In genomic region chr3:78670087-78670486, GRCh38 we compare ENCODE assay signal across 14 cellular contexts.
"Had no signal": no experiment of that assay in that cellular context is flagged by ENCODE, and none has a peak within 500 bp of the region (broad histone marks: within the 10 kb centered on the region; RNA-seq: fewer than 3 reads in every experiment).

No MANE protein-coding gene starts in this region.

- H3K9me3 ChIP-seq: gastrocnemius medialis, pancreas, upper lobe of right lung had no signal

- H3K36me3 Mint-ChIP-seq: activated CD8-positive, alpha-beta memory T cell treated with anti-CD3 and anti-CD28 coated beads, Interleukin-2, amount 10 ng/mL, durations not matched to agents 7 days and 5 days; activated naive CD4-positive, alpha-beta T cell treated with anti-CD3 and anti-CD28 coated beads, Interleukin-2, amount 50 U/mL, for 72 hours had no signal

- H3K27me3 Mint-ChIP-seq: activated CD8-positive, alpha-beta memory T cell treated with anti-CD3 and anti-CD28 coated beads, Interleukin-2, amount 10 ng/mL, durations not matched to agents 7 days and 5 days; activated T-cell treated with anti-CD3 and anti-CD28 coated beads, Interleukin-2, amount 50 U/mL, for 24 hours had no signal

- ATAC-seq: activated CD8-positive, alpha-beta memory T cell treated with anti-CD3 and anti-CD28 coated beads, Interleukin-2, amount 10 ng/mL, durations not matched to agents 7 days and 5 days; activated naive CD4-positive, alpha-beta T cell treated with anti-CD3 and anti-CD28 coated beads, Interleukin-2, amount 50 U/mL, for 72 hours; gastrocnemius medialis; pancreas; stimulated activated naive CD8-positive, alpha-beta T cell treated with anti-CD3 and anti-CD28 coated beads, Interleukin-15, Interleukin-2, amounts not matched to agents 100 U/mL and 50 U/mL, for 24 hours; upper lobe of right lung had no signal

- H3K27me3 ChIP-seq: gastrocnemius medialis, pancreas, upper lobe of right lung had no signal

- H3K4me3 Mint-ChIP-seq: activated CD8-positive, alpha-beta memory T cell treated with anti-CD3 and anti-CD28 coated beads, Interleukin-2, amount 10 ng/mL, durations not matched to agents 7 days and 5 days; activated T-cell treated with anti-CD3 and anti-CD28 coated beads, Interleukin-2, amount 50 U/mL, for 24 hours had no signal

- H3K27ac Mint-ChIP-seq: activated CD8-positive, alpha-beta memory T cell treated with anti-CD3 and anti-CD28 coated beads, Interleukin-2, amount 10 ng/mL, durations not matched to agents 7 days and 5 days; activated naive CD4-positive, alpha-beta T cell treated with anti-CD3 and anti-CD28 coated beads, Interleukin-2, amount 50 U/mL, for 72 hours; activated T-cell treated with anti-CD3 and anti-CD28 coated beads, Interleukin-2, amount 50 U/mL, for 24 hours had no signal

- H3K27ac ChIP-seq: gastrocnemius medialis, pancreas, upper lobe of right lung had no signal

- H3K4me3 ChIP-seq: gastrocnemius medialis, pancreas, upper lobe of right lung had no signal

- DNase-seq: activated CD4-positive, alpha-beta T cell treated with anti-CD3 and anti-CD28 coated beads, Interleukin-2, amount 50 U/mL, for 48 hours; activated CD4-positive, CD25-positive, alpha-beta regulatory T cell treated with anti-CD3 and anti-CD28 coated beads, Interleukin-2, amount 50 U/mL, for 72 hours; activated CD8-positive, alpha-beta memory T cell treated with anti-CD3 and anti-CD28 coated beads, Interleukin-2, amount 10 ng/mL, durations not matched to agents 7 days and 5 days; activated effector memory CD4-positive, alpha-beta T cell treated with Interleukin-2 at 50 U/mL for 16 hours; activated T-cell treated with anti-CD3 and anti-CD28 coated beads, Interleukin-2, amount 50 U/mL, for 24 hours; gastrocnemius medialis; pancreas; stimulated activated CD4-positive, alpha-beta T cell treated with anti-CD3 and anti-CD28 coated beads, Interleukin-2, amount 100 ng/mL, for 48 hours; stimulated activated naive CD8-positive, alpha-beta T cell treated with anti-CD3 and anti-CD28 coated beads, Interleukin-15, Interleukin-2, amounts not matched to agents 100 U/mL and 50 U/mL, for 24 hours; T-helper 2 cell; upper lobe of right lung had no signal

- FAIRE-seq: bronchial epithelial cell, endothelial cell of umbilical vein, pancreas had no signal

- H3K36me3 ChIP-seq: gastrocnemius medialis, pancreas, upper lobe of right lung had no signal

- H3K4me1 ChIP-seq: gastrocnemius medialis, pancreas, upper lobe of right lung had no signal

- H3K4me1 Mint-ChIP-seq: activated CD8-positive, alpha-beta memory T cell treated with anti-CD3 and anti-CD28 coated beads, Interleukin-2, amount 10 ng/mL, durations not matched to agents 7 days and 5 days had no signal
